18 cellular contexts compared by ENCODE assay signal in genomic region chr1:33330376-33330890, GRCh38. TPM values are rescaled to one million over a fixed set of nuclear protein-coding genes. Genes with fewer than 3 reads are reported as not detected.
DNase-seq lines count a peak whose midpoint lies in the region; ATAC-seq and TF ChIP-seq lines count a peak whose summit lies in the region.
"Had no signal": no experiment of that assay in that cellular context is flagged by ENCODE, and none has a peak within 500 bp of the region (broad histone marks: within the 10 kb centered on the region; RNA-seq: fewer than 3 reads in every experiment).

No MANE protein-coding gene starts in this region.

- H3K36me3 Mint-ChIP-seq in HFFc6 (ENCODE audit: low read depth) = peaks cover 60% of the 10 kb centered on the region
- H3K36me3 Mint-ChIP-seq in activated naive CD4-positive, alpha-beta T cell treated with anti-CD3 and anti-CD28 coated beads for 36 hours (ENCODE audit: low read depth) = peaks cover 26% of the 10 kb centered on the region

- WGBS in spleen, 5 donors = 87 to 96% (median 96%) methylated on average over 3 of the region's 3 CpGs

- peak overlapping the region; percentile 33 for H3K27ac Mint-ChIP-seq in HFFc6
- no peak overlapping the region for H3K27ac Mint-ChIP-seq in activated naive CD4-positive, alpha-beta T cell treated with anti-CD3 and anti-CD28 coated beads for 36 hours

- no peaks in the 10 kb centered on the region for H3K9me3 Mint-ChIP-seq in HFFc6
- H3K9me3 Mint-ChIP-seq in activated naive CD4-positive, alpha-beta T cell treated with anti-CD3 and anti-CD28 coated beads for 36 hours = no peaks in the 10 kb centered on the region
- H3K9me3 Mint-ChIP-seq: CD14-positive monocyte had no signal

- H3K4me3 Mint-ChIP-seq in HFFc6 = no peak overlapping the region
- no peak overlapping the region for H3K4me3 Mint-ChIP-seq in activated naive CD4-positive, alpha-beta T cell treated with anti-CD3 and anti-CD28 coated beads for 36 hours
- H3K4me3 Mint-ChIP-seq: CD14-positive monocyte had no signal

- DNase-seq in HFFc6 (no peak), ascending aorta (ENCODE audit: low spot score in 2 of 2) (no peak), mesenteric fat pad (ENCODE audit: low spot score) (peak; percentile 33), spleen (peak; percentile 14), dermis blood vessel endothelial cell (no peak)
- DNase-seq in activated naive CD4-positive, alpha-beta T cell treated with anti-CD3 and anti-CD28 coated beads for 36 hours = no peak
- DNase-seq: AML-193, Caco-2, EL, MG63, NCI-H1092, NCI-H146, NCI-H2081 treated with DMSO at 0.1 percent for 48 hours, NCI-H510A treated with DMSO at 0.1 percent for 48 hours, Peyer's patch, SHP77 treated with DMSO at 0.1 percent for 48 hours had no signal

- no peak for ATAC-seq in HG02938 (IDR thresholded peaks at IDR 0.05; ENCODE audit: unreplicated experiment)

- H3K9me3 ChIP-seq in ascending aorta (no peaks in the 10 kb centered on the region), spleen (no peaks in the 10 kb centered on the region)
- H3K9me3 ChIP-seq: Caco-2, MG63, Peyer's patch had no signal

- H3K4me3 ChIP-seq in ascending aorta (no peak overlapping the region), spleen (no peak overlapping the region)
- H3K4me3 ChIP-seq: MG63, Peyer's patch had no signal

- TF ChIP-seq CTCF in HFFc6 (IDR thresholded peaks at IDR 0.05) (no peak), ascending aorta (IDR thresholded peaks at IDR 0.05) (no peak), spleen (IDR thresholded peaks at IDR 0.05 in 8 of 11, conservative IDR thresholded peaks at IDR 0.05 in 3 of 11) (no peak)

- H3K4me1 Mint-ChIP-seq in HFFc6 (ENCODE audit: low read depth) = peaks cover 89% of the 10 kb centered on the region
- peaks cover 5% of the 10 kb centered on the region for H3K4me1 Mint-ChIP-seq in activated naive CD4-positive, alpha-beta T cell treated with anti-CD3 and anti-CD28 coated beads for 36 hours (ENCODE audit: low read depth)

- H3K36me3 ChIP-seq in ascending aorta = peaks cover 79 to 82% of the 10 kb centered on the region in 2 donors
- H3K36me3 ChIP-seq in spleen = peaks cover 16 to 100% (median 83%) of the 10 kb centered on the region in 6 donors

- intact Hi-C loops in ascending aorta (cut with DNase I) = no loop called here
- intact Hi-C loops in spleen (cut with DNase I; ENCODE audit: low total_unique reads) = no loop called here
- intact Hi-C loops in activated naive CD4-positive, alpha-beta T cell treated with anti-CD3 and anti-CD28 coated beads for 36 hours (cut with micrococcal nuclease) = no loop called here

- H3K4me1 ChIP-seq in ascending aorta (peaks cover 30 to 55% of the 10 kb centered on the region in 2 donors), spleen (peaks cover 20 to 100% (median 74%) of the 10 kb centered on the region in 6 donors)
- H3K4me1 ChIP-seq: Caco-2 had no signal

- H3K27me3 ChIP-seq in ascending aorta (no peaks in the 10 kb centered on the region), spleen (replicated peaks in 1 of 7) (no peaks in the 10 kb centered on the region)
- H3K27me3 ChIP-seq: MG63, Peyer's patch had no signal

- peak overlapping the region; percentile 49 to 80 for H3K27ac ChIP-seq in ascending aorta
- peak overlapping the region in 3 of 8 donors; percentile 98 to 99 (median 98) for H3K27ac ChIP-seq in spleen

- TF ChIP-seq POLR2A in spleen (IDR thresholded peaks at IDR 0.05) = no peak

- no peaks in the 10 kb centered on the region; the same call in 1 of the 2 replicates for H3K27me3 Mint-ChIP-seq in HFFc6 (ENCODE audit: insufficient read depth)
- no peaks in the 10 kb centered on the region for H3K27me3 Mint-ChIP-seq in activated naive CD4-positive, alpha-beta T cell treated with anti-CD3 and anti-CD28 coated beads for 36 hours (ENCODE audit: low read depth)

- CTCF ChIA-PET in activated naive CD4-positive, alpha-beta T cell treated with anti-CD3 and anti-CD28 coated beads for 36 hours (lab: Charles Lee) = no interaction called here

RNA-seq across cellular contexts. Expression of gene A3GALT2, which starts 9.5 kb away (rescaled TPM):
- total RNA-seq in HFFc6 (2021; fragmentation: NEBNext Ultra II Directional; extraction: Animal tissue kit (Norgen Biotek cat#: 25700)) = not detected
- not detected for total RNA-seq in ascending aorta
- total RNA-seq in mesenteric fat pad = not detected
- total RNA-seq in spleen = 1 to 10 TPM in 1 of 7 donors, under 1 TPM in 1, not detected in 5; 0.47 to 1.6 TPM
- polyA plus RNA-seq in spleen = under 1 TPM in 1 of 3 donors, not detected in 2; 0.10 TPM
- total RNA-seq in dermis blood vessel endothelial cell = not detected in 2 replicates
- not detected for total RNA-seq in activated naive CD4-positive, alpha-beta T cell treated with anti-CD3 and anti-CD28 coated beads for 36 hours
- total RNA-seq: Caco-2, Peyer's patch had no signal
- polyA plus RNA-seq: CD14-positive monocyte had no signal

Comparison
In these comparisons a context has a peak if more than half of its experiments do, and no peak if none do; other contexts are left out.
1. DNase-seq: peak in mesenteric fat pad (single experiment) and spleen (single experiment); none in HFFc6 (single experiment), ascending aorta (0 of 2), dermis blood vessel endothelial cell (single experiment) and activated naive CD4-positive, alpha-beta T cell treated with anti-CD3 and anti-CD28 coated beads for 36 hours (single experiment).